Comparison of ENCODE assay signal across 1 cellular context in genomic region chr12:32493282-32493681, GRCh38.
TF ChIP-seq lines count a peak whose summit lies in the region.

No MANE protein-coding gene starts in this region.

TF ChIP-seq in WTC11, 78 proteins besides CTCF, POLR2A, EP300 and RAD21 (continued from another document):
- TF ChIP-seq FOXP4 (CRISPR knock-in tag; IDR thresholded peaks at IDR 0.05) (no peak), ZBTB21 (CRISPR knock-in tag; IDR thresholded peaks at IDR 0.05; ENCODE audit: borderline replicate concordance) (no peak), PRDM15 (CRISPR knock-in tag; IDR thresholded peaks at IDR 0.05) (no peak)
